Comparison of ENCODE assay signal across 8 cellular contexts in the genomic region with DNA sequence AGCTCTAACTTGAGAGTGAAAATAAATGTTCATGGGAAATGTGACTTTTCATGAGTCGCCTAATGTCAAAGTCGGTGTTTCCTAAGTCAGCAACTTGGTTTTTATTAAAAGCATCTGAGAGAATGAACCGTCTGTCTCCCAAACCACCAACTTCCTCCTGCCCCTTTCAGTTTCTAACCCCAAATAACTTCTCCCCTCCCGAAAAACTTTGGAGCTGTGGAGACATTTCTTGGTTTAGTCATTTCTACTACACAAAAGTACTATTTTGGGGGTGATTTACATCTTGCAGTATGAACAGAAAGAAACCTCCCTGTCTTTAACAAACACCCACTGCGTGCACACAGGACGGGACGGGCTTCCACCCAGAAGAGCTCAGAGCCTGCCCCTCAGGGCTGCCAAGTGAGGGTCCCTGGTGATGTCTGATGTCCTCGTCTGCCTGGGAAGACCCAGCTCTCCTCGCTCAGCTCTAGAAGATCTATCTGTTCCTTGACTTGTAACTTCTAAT.
DNase-seq lines count a peak whose midpoint lies in the region; ATAC-seq, FAIRE-seq and TF ChIP-seq lines count a peak whose summit lies in the region.

No MANE protein-coding gene starts in this region.

- H3K27ac Mint-ChIP-seq in activated CD4-positive, alpha-beta T cell treated with anti-CD3 and anti-CD28 coated beads, Interleukin-2, amount 10 ng/mL, durations not matched to agents 7 days and 5 days = peak overlapping the region; percentile 85
- H3K27ac Mint-ChIP-seq in glutamatergic neuron (ENCODE audit: unreplicated experiment) = peak overlapping the region; percentile 46
- H3K27ac Mint-ChIP-seq in stimulated activated naive CD8-positive, alpha-beta T cell treated with anti-CD3 and anti-CD28 coated beads, Interleukin-15, amount 100 ng/mL, for 72 hours = peak overlapping the region; percentile 63 to 97

- ATAC-seq in HG03280 (IDR thresholded peaks at IDR 0.05; ENCODE audit: unreplicated experiment) (peak; percentile 62), esophagus mucosa (no peak)
- ATAC-seq in stimulated activated naive CD8-positive, alpha-beta T cell treated with anti-CD3 and anti-CD28 coated beads, Interleukin-15, amount 100 ng/mL, for 72 hours = peak; percentile 62

- FAIRE-seq in GM19239 (lab: Jason Lieb, UNC) = no peak

- POLR2A ChIA-PET in activated CD4-positive, alpha-beta T cell treated with anti-CD3 and anti-CD28 coated beads, Interleukin-2, amount 10 ng/mL, durations not matched to agents 7 days and 5 days (lab: Charles Lee) = no interaction called here

- peaks cover 62% of the 10 kb centered on the region for H3K36me3 Mint-ChIP-seq in activated CD4-positive, alpha-beta T cell treated with anti-CD3 and anti-CD28 coated beads, Interleukin-2, amount 10 ng/mL, durations not matched to agents 7 days and 5 days (ENCODE audit: low read depth)
- H3K36me3 Mint-ChIP-seq in glutamatergic neuron (ENCODE audit: unreplicated experiment) = no peaks in the 10 kb centered on the region

- H3K27me3 Mint-ChIP-seq in activated CD4-positive, alpha-beta T cell treated with anti-CD3 and anti-CD28 coated beads, Interleukin-2, amount 10 ng/mL, durations not matched to agents 7 days and 5 days = no peaks in the 10 kb centered on the region
- H3K27me3 Mint-ChIP-seq in glutamatergic neuron (ENCODE audit: unreplicated experiment) = peaks cover 15% of the 10 kb centered on the region
- no peaks in the 10 kb centered on the region for H3K27me3 Mint-ChIP-seq in stimulated activated naive CD8-positive, alpha-beta T cell treated with anti-CD3 and anti-CD28 coated beads, Interleukin-15, amount 100 ng/mL, for 72 hours

- peak overlapping the region; percentile 50 for H3K4me3 Mint-ChIP-seq in activated CD4-positive, alpha-beta T cell treated with anti-CD3 and anti-CD28 coated beads, Interleukin-2, amount 10 ng/mL, durations not matched to agents 7 days and 5 days
- H3K4me3 Mint-ChIP-seq in glutamatergic neuron (ENCODE audit: unreplicated experiment) = no peak overlapping the region
- H3K4me3 Mint-ChIP-seq in stimulated activated naive CD8-positive, alpha-beta T cell treated with anti-CD3 and anti-CD28 coated beads, Interleukin-15, amount 100 ng/mL, for 72 hours = peak overlapping the region; percentile 71 to 78

- peaks cover 6% of the 10 kb centered on the region for H3K9me3 Mint-ChIP-seq in activated CD4-positive, alpha-beta T cell treated with anti-CD3 and anti-CD28 coated beads, Interleukin-2, amount 10 ng/mL, durations not matched to agents 7 days and 5 days
- peaks cover 12% of the 10 kb centered on the region for H3K9me3 Mint-ChIP-seq in glutamatergic neuron (ENCODE audit: unreplicated experiment)
- H3K9me3 Mint-ChIP-seq in stimulated activated naive CD8-positive, alpha-beta T cell treated with anti-CD3 and anti-CD28 coated beads, Interleukin-15, amount 100 ng/mL, for 72 hours = no peaks in the 10 kb centered on the region

- no peak for TF ChIP-seq CTCF in glutamatergic neuron (IDR thresholded peaks at IDR 0.05; ENCODE audit: partially characterized antibody, unreplicated experiment)

- CTCF ChIA-PET in activated CD4-positive, alpha-beta T cell treated with anti-CD3 and anti-CD28 coated beads, Interleukin-2, amount 10 ng/mL, durations not matched to agents 7 days and 5 days (lab: Charles Lee) = interaction anchor here (1.3 to 1.5 kb wide), 2 partner anchors 10 to 63 kb away, joined by 3 to 4 read pairs; no protein-coding TSS in a partner anchor

- DNase-seq in CD1c-positive myeloid dendritic cell (ENCODE audit: extremely low spot score) = peak; percentile 78
- peak; percentile 64 for DNase-seq in GM19239 (ENCODE audit: insufficient read length, low spot score)
- DNase-seq in activated CD4-positive, alpha-beta T cell treated with anti-CD3 and anti-CD28 coated beads, Interleukin-2, amount 10 ng/mL, durations not matched to agents 7 days and 5 days = peak; percentile 32
- DNase-seq in glutamatergic neuron = no peak
- peak; percentile 48 to 50 for DNase-seq in stimulated activated naive CD8-positive, alpha-beta T cell treated with anti-CD3 and anti-CD28 coated beads, Interleukin-15, amount 100 ng/mL, for 72 hours
- DNase-seq in 8988T = no peak

- H3K4me1 Mint-ChIP-seq in activated CD4-positive, alpha-beta T cell treated with anti-CD3 and anti-CD28 coated beads, Interleukin-2, amount 10 ng/mL, durations not matched to agents 7 days and 5 days = peaks cover 57% of the 10 kb centered on the region
- peaks cover 24% of the 10 kb centered on the region for H3K4me1 Mint-ChIP-seq in glutamatergic neuron (ENCODE audit: low read depth, unreplicated experiment)
- H3K4me1 Mint-ChIP-seq in stimulated activated naive CD8-positive, alpha-beta T cell treated with anti-CD3 and anti-CD28 coated beads, Interleukin-15, amount 100 ng/mL, for 72 hours = peaks cover 77% of the 10 kb centered on the region

Comparison
In these comparisons a context has a peak if more than half of its experiments do, and no peak if none do; other contexts are left out.
1. DNase-seq: peak in CD1c-positive myeloid dendritic cell (single experiment), GM19239 (single experiment), activated CD4-positive, alpha-beta T cell treated with anti-CD3 and anti-CD28 coated beads, Interleukin-2, amount 10 ng/mL, durations not matched to agents 7 days and 5 days (single experiment) and stimulated activated naive CD8-positive, alpha-beta T cell treated with anti-CD3 and anti-CD28 coated beads, Interleukin-15, amount 100 ng/mL, for 72 hours (2 of 2); none in glutamatergic neuron (single experiment) and 8988T (single experiment).
2. Peak in every context shown above with its lines, with median percentiles within 50 percentile points of each other: H3K27ac Mint-ChIP-seq.